In the genomic region with DNA sequence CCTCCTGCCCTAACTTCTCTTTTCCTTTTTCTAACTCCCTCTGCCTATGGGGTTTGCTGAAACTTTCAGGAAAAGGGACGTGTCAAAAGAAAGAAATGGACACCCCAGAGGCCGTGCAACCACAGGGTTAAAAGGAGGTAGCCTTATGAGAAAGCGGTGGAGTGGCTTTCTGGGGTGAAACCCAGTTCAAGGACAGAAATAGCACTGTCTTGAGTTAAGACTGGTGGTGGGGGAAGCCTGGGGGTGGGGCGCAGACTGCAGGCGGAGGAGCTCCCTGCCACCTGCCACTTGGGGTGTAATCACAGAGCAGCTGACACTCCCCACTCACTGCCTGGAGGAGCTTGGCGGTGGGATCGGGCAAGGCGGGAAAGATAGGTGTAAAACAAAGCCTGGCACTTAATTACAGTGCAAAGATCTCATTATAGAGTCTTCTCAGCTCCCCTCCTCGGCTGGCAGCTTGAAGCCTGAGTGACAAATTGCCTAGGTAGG, we compare ENCODE assay signal across 8 cellular contexts. TPM values are rescaled to one million over a fixed set of nuclear protein-coding genes. Genes with fewer than 3 reads are reported as not detected.
A peak's percentile ranks its signal among the peaks of the same experiment; 100 is the strongest.
DNase-seq lines count a peak whose midpoint lies in the region; ATAC-seq, FAIRE-seq and TF ChIP-seq lines count a peak whose summit lies in the region.

No MANE protein-coding gene starts in this region.

- no peaks in the 10 kb centered on the region for H3K4me1 ChIP-seq in neuron (ENCODE audit: insufficient read depth, low read length)

- no peaks in the 10 kb centered on the region for H3K27me3 ChIP-seq in neuron (ENCODE audit: insufficient read depth, low read length)

- H3K27ac Mint-ChIP-seq in chondrocyte (ENCODE audit: unreplicated experiment) = no peak overlapping the region

- no peaks in the 10 kb centered on the region for H3K9me3 ChIP-seq in neuron (ENCODE audit: low read length)

- DNase-seq in GM12892 (ENCODE audit: insufficient read length) = peak; percentile 40
- DNase-seq in SKM-1 (lab: John Stamatoyannopoulos, UW; ENCODE audit: unreplicated experiment) = peak; percentile 87
- no peak for DNase-seq in chondrocyte (ENCODE audit: low spot score)
- DNase-seq in urothelium cell line (ENCODE audit: low spot score) = no peak
- no peak for DNase-seq in NCI-H345 treated with DMSO at 0.1 percent for 48 hours (lab: John Stamatoyannopoulos, UW; ENCODE audit: unreplicated experiment)

- H2AFZ ChIP-seq in neuron (ENCODE audit: low read depth, low read length) = peak overlapping the region; percentile 11

- peak; percentile 62 for ATAC-seq in HG03175 (IDR thresholded peaks at IDR 0.05; ENCODE audit: unreplicated experiment)
- no peak for ATAC-seq in HG03097 (IDR thresholded peaks at IDR 0.05; ENCODE audit: low FRiP score, unreplicated experiment)

- TF ChIP-seq POLR2A in GM12892 (IDR thresholded peaks at IDR 0.05; ENCODE audit: low read depth, low read length) = no peak

- peaks cover 2% of the 10 kb centered on the region for H3K36me3 Mint-ChIP-seq in chondrocyte (ENCODE audit: low read depth)

- no peak overlapping the region for H3K4me3 ChIP-seq in neuron (ENCODE audit: low read length)

- H3K36me3 ChIP-seq in neuron (ENCODE audit: insufficient read depth, low read length) = no peaks in the 10 kb centered on the region

- TF ChIP-seq CTCF in chondrocyte (IDR thresholded peaks at IDR 0.05) = no peak

- H3K9me3 Mint-ChIP-seq in chondrocyte (ENCODE audit: low read depth) = peaks cover 17% of the 10 kb centered on the region

- peaks cover 7% of the 10 kb centered on the region for H3K4me1 Mint-ChIP-seq in chondrocyte (ENCODE audit: low read depth)

- FAIRE-seq in GM12892 (lab: Jason Lieb, UNC) (peak; percentile 5), urothelium cell line (lab: Jason Lieb, UNC) (no peak)

- peak overlapping the region; percentile 64 for H3K4me3 Mint-ChIP-seq in chondrocyte (ENCODE audit: unreplicated experiment)

- H3K27me3 Mint-ChIP-seq in chondrocyte (ENCODE audit: low read depth) = peaks cover 17% of the 10 kb centered on the region

RNA-seq across cellular contexts. Expression of a gene that starts 0.8 kb away (rescaled TPM):
- 0.11 TPM for polyA plus RNA-seq in GM12892 (2012; ENCODE audit: missing spikeins)
- total RNA-seq in chondrocyte = 0.17 to 0.36 TPM (median 0.22 TPM) in 3 replicates

Comparison
In these comparisons a context has a peak if more than half of its experiments do, and no peak if none do; other contexts are left out.
1. DNase-seq: peak in GM12892 (single experiment) and SKM-1 (single experiment); none in chondrocyte (single experiment), urothelium cell line (single experiment) and NCI-H345 treated with DMSO at 0.1 percent for 48 hours (single experiment).